20 cellular contexts compared by ENCODE assay signal in the genomic region with DNA sequence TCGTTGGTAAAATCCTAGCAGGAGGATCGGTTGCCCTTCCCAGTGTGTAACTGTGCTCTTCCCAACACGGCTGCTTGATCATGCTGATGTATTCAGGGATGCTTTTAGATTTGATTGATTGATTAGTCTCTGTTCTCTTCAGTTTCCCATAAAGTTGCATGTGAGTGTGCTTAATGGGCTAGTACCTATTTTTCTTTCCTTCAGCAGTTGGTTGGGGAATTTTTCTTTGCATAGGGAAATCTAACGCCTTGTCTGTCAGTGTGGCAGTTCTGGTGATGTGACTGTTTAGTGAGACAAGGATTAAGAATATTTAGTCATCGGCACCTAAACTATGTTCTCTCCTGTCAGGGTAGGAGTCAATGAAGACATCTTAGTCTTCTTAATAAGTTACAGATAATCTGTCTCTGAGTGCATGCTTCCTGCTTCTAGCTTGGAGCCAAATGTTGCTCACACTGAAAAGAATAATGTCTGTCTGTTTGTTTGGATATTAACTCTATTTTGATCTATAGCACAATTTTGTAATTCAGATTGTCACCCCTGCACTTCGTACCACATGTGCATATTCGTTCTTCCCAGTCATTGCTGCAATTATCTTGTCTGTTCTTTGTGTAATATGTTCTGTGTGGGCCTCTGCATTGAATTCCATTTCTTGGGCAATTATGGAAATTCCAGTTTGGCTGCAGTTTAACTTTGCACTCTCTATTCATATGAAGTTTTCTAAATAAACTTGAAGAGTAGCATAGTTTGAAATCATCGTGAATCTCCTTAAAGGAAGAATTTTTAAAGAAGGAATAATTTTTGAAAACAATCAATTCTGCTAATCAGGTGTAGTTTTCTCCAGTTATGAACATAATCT.
"Had no signal": no experiment of that assay in that cellular context is flagged by ENCODE, and none has a peak within 500 bp of the region (broad histone marks: within the 10 kb centered on the region; RNA-seq: fewer than 3 reads in every experiment).

No MANE protein-coding gene starts in this region.

- H3K27ac ChIP-seq: cardiac muscle cell, dorsolateral prefrontal cortex, esophagus muscularis mucosa, gastrocnemius medialis, skin epidermis, transverse colon had no signal

- FAIRE-seq: keratinocyte had no signal

- H3K36me3 ChIP-seq: cardiac muscle cell, esophagus muscularis mucosa, gastrocnemius medialis, transverse colon had no signal

- H3K4me3 ChIP-seq: cardiac muscle cell, dorsolateral prefrontal cortex, esophagus muscularis mucosa, gastrocnemius medialis, skin epidermis, transverse colon had no signal

- H3K27me3 ChIP-seq: cardiac muscle cell, esophagus muscularis mucosa, gastrocnemius medialis, transverse colon had no signal

- ATAC-seq: activated naive CD8-positive, alpha-beta T cell treated with anti-CD3 and anti-CD28 coated beads, Interleukin-2, amount 50 U/mL, for 24 hours; gastrocnemius medialis; left ventricle myocardium superior; natural killer cell; right cardiac atrium had no signal

- H3K9me3 ChIP-seq: esophagus muscularis mucosa, gastrocnemius medialis, transverse colon had no signal

- DNase-seq: activated CD4-positive, CD25-positive, alpha-beta regulatory T cell treated with anti-CD3 and anti-CD28 coated beads, Interleukin-2, amount 50 U/mL, for 72 hours; activated naive CD4-positive, alpha-beta T cell treated with anti-CD3 and anti-CD28 coated beads for 36 hours; activated naive CD8-positive, alpha-beta T cell treated with anti-CD3 and anti-CD28 coated beads, Interleukin-2, amount 50 U/mL, for 24 hours; activated T-cell treated with anti-CD3 and anti-CD28 coated beads, Interleukin-2, amount 50 U/mL, for 1 hour; dorsolateral prefrontal cortex; endodermal cell; gastrocnemius medialis; left ventricle myocardium superior; mesendoderm; natural killer cell; occipital lobe; right cardiac atrium; stimulated activated CD4-positive, alpha-beta T cell treated with anti-CD3 and anti-CD28 coated beads, Interleukin-15, amount 100 ng/mL, for 24 hours; stimulated activated CD4-positive, alpha-beta T cell treated with anti-CD3 and anti-CD28 coated beads, Interleukin-4, amount 100 ng/mL, for 1 hour; stimulated activated naive CD4-positive, alpha-beta T cell; transverse colon had no signal
